In genomic region chr14:21227981-21228380, GRCh38 we compare ENCODE assay signal across 26 cellular contexts. TPM values are rescaled to one million over a fixed set of nuclear protein-coding genes. Genes with fewer than 3 reads are reported as not detected.
DNase-seq lines count a peak whose midpoint lies in the region; ATAC-seq, FAIRE-seq and TF ChIP-seq lines count a peak whose summit lies in the region.
"Had no signal": no experiment of that assay in that cellular context is flagged by ENCODE, and none has a peak within 500 bp of the region (broad histone marks: within the 10 kb centered on the region; RNA-seq: fewer than 3 reads in every experiment).

No MANE protein-coding gene starts in this region.

- no peak overlapping the region for H3K23ac ChIP-seq in mesenchymal stem cell (ENCODE audit: low read length in 2 of 2)

- H2BK15ac ChIP-seq in mesenchymal stem cell (ENCODE audit: low read depth, poor library complexity, severe bottlenecking), result no peak overlapping the region

- H3K36me3 ChIP-seq in CD8-positive, alpha-beta memory T cell (ENCODE audit: insufficient read depth, low read length), result peaks cover 70% of the 10 kb centered on the region
- H3K36me3 ChIP-seq in astrocyte (ENCODE audit: insufficient read depth, low read length) (peaks cover 77% of the 10 kb centered on the region), mesenchymal stem cell (ENCODE audit: control insufficient read depth in 1 of 2, insufficient read depth in 2 of 2, low read depth in 1 of 2, low read length in 2 of 2) (peaks cover 33 to 98% of the 10 kb centered on the region in 2 experiments), mammary epithelial cell (ENCODE audit: insufficient read depth, low read length) (peaks cover 40% of the 10 kb centered on the region)

- H4K8ac ChIP-seq in mesenchymal stem cell (ENCODE audit: low read length), result no peak overlapping the region

- POLR2A ChIA-PET in activated CD8-positive, alpha-beta T cell treated with anti-CD3 and anti-CD28 coated beads for 36 hours (lab: Charles Lee), result interaction anchor here (0.8 to 1.3 kb wide), 3 partner anchors 16 to 27 kb away, joined by 3 to 6 read pairs (median 3); no protein-coding TSS in a partner anchor
- POLR2A ChIA-PET in activated CD8-positive, alpha-beta T cell treated with anti-CD3 and anti-CD28 coated beads, Interleukin-2, amount 10 ng/mL, durations not matched to agents 7 days and 5 days (lab: Charles Lee), result no interaction called here
- POLR2A ChIA-PET in CD8-positive, alpha-beta memory T cell (lab: Charles Lee), result interaction anchor here (0.6 to 1.4 kb wide), 2 partner anchors 10 to 28 kb away, joined by 3 to 4 read pairs; no protein-coding TSS in a partner anchor

- no peaks in the 10 kb centered on the region for H3K27me3 ChIP-seq in CD8-positive, alpha-beta memory T cell (ENCODE audit: insufficient read depth, low read length, poor library complexity, severe bottlenecking)
- no peaks in the 10 kb centered on the region for H3K27me3 ChIP-seq in astrocyte (ENCODE audit: insufficient read depth, low read length)
- H3K27me3 ChIP-seq in mesenchymal stem cell (ENCODE audit: control insufficient read depth in 1 of 2, insufficient read depth in 1 of 2, low read length in 2 of 2), result no peaks in the 10 kb centered on the region
- H3K27me3 ChIP-seq in mammary epithelial cell (ENCODE audit: insufficient read depth, low read length), result no peaks in the 10 kb centered on the region
- H3K27me3 ChIP-seq: SJCRH30, suprapubic skin had no signal

- H3K4me3 Mint-ChIP-seq in activated CD8-positive, alpha-beta T cell treated with anti-CD3 and anti-CD28 coated beads for 36 hours, result no peak overlapping the region
- no peak overlapping the region for H3K4me3 Mint-ChIP-seq in activated CD8-positive, alpha-beta T cell treated with anti-CD3 and anti-CD28 coated beads, Interleukin-2, amount 10 ng/mL, durations not matched to agents 7 days and 5 days
- peak overlapping the region in 1 of 7 donors; percentile 8 for H3K4me3 Mint-ChIP-seq in CD8-positive, alpha-beta memory T cell
- H3K4me3 Mint-ChIP-seq in astrocyte (ENCODE audit: unreplicated experiment), result no peak overlapping the region

- dilution Hi-C loops in mammary epithelial cell (cut with HindIII; ENCODE audit: low sequenced_read_pairs), result no loop called here

- H2BK120ac ChIP-seq in mesenchymal stem cell (ENCODE audit: low read depth, low read length), result no peak overlapping the region

- no peak overlapping the region for H2BK5ac ChIP-seq in mesenchymal stem cell (ENCODE audit: low read depth, low read length, poor library complexity, severe bottlenecking)

- H3K79me2 ChIP-seq in astrocyte (ENCODE audit: insufficient read depth, low read length), result peaks cover 99% of the 10 kb centered on the region
- H3K79me2 ChIP-seq in mammary epithelial cell (ENCODE audit: insufficient read depth, low read length), result peaks cover 99% of the 10 kb centered on the region

- H3K9me3 ChIP-seq in CD8-positive, alpha-beta memory T cell (ENCODE audit: low read length), result no peaks in the 10 kb centered on the region
- H3K9me3 ChIP-seq in astrocyte (ENCODE audit: insufficient read depth, low read depth, low read length), result no peaks in the 10 kb centered on the region
- H3K9me3 ChIP-seq in mesenchymal stem cell (ENCODE audit: control insufficient read depth, low read length), result no peaks in the 10 kb centered on the region
- H3K9me3 ChIP-seq in mammary epithelial cell (replicated peaks; ENCODE audit: insufficient read depth, low read length), result no peaks in the 10 kb centered on the region
- H3K9me3 ChIP-seq: SJCRH30, suprapubic skin had no signal

- no peak for TF ChIP-seq CTCF in activated CD8-positive, alpha-beta T cell treated with anti-CD3 and anti-CD28 coated beads for 36 hours (IDR thresholded peaks at IDR 0.05)
- no peak for TF ChIP-seq CTCF in astrocyte (IDR thresholded peaks at IDR 0.05; ENCODE audit: insufficient read depth, low read depth, low read length)
- TF ChIP-seq CTCF in mammary epithelial cell (conservative IDR thresholded peaks at IDR 0.05 in 1 of 2, IDR thresholded peaks at IDR 0.05 in 1 of 2; ENCODE audit: extremely low read depth in 1 of 2, insufficient read depth in 1 of 2, low read depth in 1 of 2, low read length in 2 of 2), result no peak

- H3K4me1 ChIP-seq in CD8-positive, alpha-beta memory T cell (ENCODE audit: insufficient read depth, low read length), result peaks cover 70% of the 10 kb centered on the region
- no peaks in the 10 kb centered on the region for H3K4me1 ChIP-seq in astrocyte (ENCODE audit: insufficient read depth, low read length)
- peaks cover 18% of the 10 kb centered on the region for H3K4me1 ChIP-seq in mesenchymal stem cell (ENCODE audit: control insufficient read depth, insufficient read depth, low read depth, low read length)
- no peaks in the 10 kb centered on the region for H3K4me1 ChIP-seq in mammary epithelial cell (ENCODE audit: insufficient read depth, low read length)
- H3K4me1 ChIP-seq: SJCRH30 had no signal

- ATAC-seq in activated CD8-positive, alpha-beta T cell treated with anti-CD3 and anti-CD28 coated beads for 36 hours, result no peak
- no peak for ATAC-seq in activated CD8-positive, alpha-beta T cell treated with anti-CD3 and anti-CD28 coated beads, Interleukin-2, amount 10 ng/mL, durations not matched to agents 7 days and 5 days

- H3K9ac ChIP-seq in astrocyte (ENCODE audit: low read length), result no peak overlapping the region
- no peak overlapping the region for H3K9ac ChIP-seq in mesenchymal stem cell (ENCODE audit: low read length)
- no peak overlapping the region for H3K9ac ChIP-seq in mammary epithelial cell (ENCODE audit: insufficient read depth, low read length)

- no peak overlapping the region for H2BK12ac ChIP-seq in mesenchymal stem cell (ENCODE audit: low read length in 2 of 2)

- H3K79me1 ChIP-seq in mesenchymal stem cell (replicated peaks; ENCODE audit: low read length, poor library complexity, severe bottlenecking), result no peaks in the 10 kb centered on the region

- H3K4ac ChIP-seq in mesenchymal stem cell (ENCODE audit: low read depth in 1 of 2, low read length in 2 of 2), result no peak overlapping the region

- no TSS peak for BruUV-seq in mammary epithelial cell (replicated peaks; lab: Mats Ljungman, UMichigan)

- peak overlapping the region; percentile 46 for H3K27ac Mint-ChIP-seq in activated CD8-positive, alpha-beta T cell treated with anti-CD3 and anti-CD28 coated beads for 36 hours
- no peak overlapping the region for H3K27ac Mint-ChIP-seq in activated CD8-positive, alpha-beta T cell treated with anti-CD3 and anti-CD28 coated beads, Interleukin-2, amount 10 ng/mL, durations not matched to agents 7 days and 5 days
- peak overlapping the region in 7 of 8 donors; percentile 9 to 81 (median 47) for H3K27ac Mint-ChIP-seq in CD8-positive, alpha-beta memory T cell
- H3K27ac Mint-ChIP-seq in astrocyte (ENCODE audit: unreplicated experiment), result peak overlapping the region; percentile 13

- H3K4me3 ChIP-seq in CD8-positive, alpha-beta memory T cell (ENCODE audit: low read length), result no peak overlapping the region
- H3K4me3 ChIP-seq in astrocyte (ENCODE audit: insufficient read depth, low read depth, low read length) (no peak overlapping the region), mesenchymal stem cell (ENCODE audit: insufficient read depth in 1 of 2, low read depth in 1 of 2, low read length in 2 of 2) (no peak overlapping the region), mammary epithelial cell (replicated peaks in 1 of 3; ENCODE audit: insufficient read depth in 1 of 3, low read depth in 2 of 3, low read length in 3 of 3) (no peak overlapping the region)
- H3K4me3 ChIP-seq: SJCRH30, smooth muscle cell, suprapubic skin had no signal

- no peak for FAIRE-seq in astrocyte (lab: Jason Lieb, UNC)
- FAIRE-seq: endometrium, H54, kidney had no signal

- H3K14ac ChIP-seq in mesenchymal stem cell (ENCODE audit: low read length in 2 of 2), result no peak overlapping the region

- CTCF ChIA-PET in activated CD8-positive, alpha-beta T cell treated with anti-CD3 and anti-CD28 coated beads for 36 hours (lab: Charles Lee), result interaction anchor here (1.2 kb wide), 1 partner anchor 11 kb away, joined by 3 read pairs; no protein-coding TSS in a partner anchor
- CTCF ChIA-PET in activated CD8-positive, alpha-beta T cell treated with anti-CD3 and anti-CD28 coated beads, Interleukin-2, amount 10 ng/mL, durations not matched to agents 7 days and 5 days (lab: Charles Lee), result no interaction called here
- CTCF ChIA-PET in CD8-positive, alpha-beta memory T cell (lab: Charles Lee), result interaction anchor here (1.3 kb wide), 1 partner anchor 11 kb away, joined by 4 read pairs; no protein-coding TSS in a partner anchor
- CTCF ChIA-PET in mammary epithelial cell (lab: Charles Lee; ENCODE audit: low non-redundant PET), result no interaction called here

- intact Hi-C loops in activated CD8-positive, alpha-beta T cell treated with anti-CD3 and anti-CD28 coated beads for 36 hours (cut with micrococcal nuclease), result no loop called here
- intact Hi-C loops in mammary epithelial cell (cut with micrococcal nuclease), result no loop called here

- in situ Hi-C loops in mammary epithelial cell (cut with MboI; ENCODE audit: low sequenced_read_pairs in 2 of 2), result no loop called here

- no CpG with 5 or more reads among the region's 1 CpG for WGBS in mesenchymal stem cell
- WGBS in mammary epithelial cell (ENCODE audit: low coverage, missing lambda C conversion rate), result 100% methylated on average over 1 of the region's 1 CpG

- no peak overlapping the region for H3K18ac ChIP-seq in mesenchymal stem cell (ENCODE audit: low read depth in 1 of 2, low read length in 2 of 2)

- H2AK5ac ChIP-seq in mesenchymal stem cell (ENCODE audit: low read length, severe bottlenecking), result no peak overlapping the region

- peaks cover 99% of the 10 kb centered on the region for H4K20me1 ChIP-seq in astrocyte (ENCODE audit: insufficient read depth, low read length)
- peaks cover 15% of the 10 kb centered on the region for H4K20me1 ChIP-seq in mammary epithelial cell (ENCODE audit: insufficient read depth, low read length)

- no peaks in the 10 kb centered on the region for H3K27me3 Mint-ChIP-seq in activated CD8-positive, alpha-beta T cell treated with anti-CD3 and anti-CD28 coated beads for 36 hours
- no peaks in the 10 kb centered on the region for H3K27me3 Mint-ChIP-seq in activated CD8-positive, alpha-beta T cell treated with anti-CD3 and anti-CD28 coated beads, Interleukin-2, amount 10 ng/mL, durations not matched to agents 7 days and 5 days (ENCODE audit: low read depth)
- H3K27me3 Mint-ChIP-seq in CD8-positive, alpha-beta memory T cell, result no peaks in the 10 kb centered on the region
- H3K27me3 Mint-ChIP-seq in astrocyte (ENCODE audit: low read depth, unreplicated experiment), result no peaks in the 10 kb centered on the region

- H3K9me3 Mint-ChIP-seq in activated CD8-positive, alpha-beta T cell treated with anti-CD3 and anti-CD28 coated beads for 36 hours, result no peaks in the 10 kb centered on the region
- H3K9me3 Mint-ChIP-seq in activated CD8-positive, alpha-beta T cell treated with anti-CD3 and anti-CD28 coated beads, Interleukin-2, amount 10 ng/mL, durations not matched to agents 7 days and 5 days (ENCODE audit: insufficient read depth), result no peaks in the 10 kb centered on the region
- H3K9me3 Mint-ChIP-seq in CD8-positive, alpha-beta memory T cell, result no peaks in the 10 kb centered on the region
- no peaks in the 10 kb centered on the region for H3K9me3 Mint-ChIP-seq in astrocyte (ENCODE audit: unreplicated experiment)

- H3K36me3 Mint-ChIP-seq in activated CD8-positive, alpha-beta T cell treated with anti-CD3 and anti-CD28 coated beads for 36 hours (ENCODE audit: low read depth), result peaks cover 79% of the 10 kb centered on the region
- H3K36me3 Mint-ChIP-seq in activated CD8-positive, alpha-beta T cell treated with anti-CD3 and anti-CD28 coated beads, Interleukin-2, amount 10 ng/mL, durations not matched to agents 7 days and 5 days (ENCODE audit: low read depth), result peaks cover 77% of the 10 kb centered on the region
- peaks cover 17 to 89% (median 25%) of the 10 kb centered on the region in 3 donors for H3K36me3 Mint-ChIP-seq in CD8-positive, alpha-beta memory T cell
- H3K36me3 Mint-ChIP-seq in astrocyte (ENCODE audit: low read depth, unreplicated experiment), result peaks cover 20% of the 10 kb centered on the region

- no peak overlapping the region for H3K27ac ChIP-seq in CD8-positive, alpha-beta memory T cell (ENCODE audit: low read depth, low read length)
- H3K27ac ChIP-seq in astrocyte (ENCODE audit: low read depth, low read length), result no peak overlapping the region
- H3K27ac ChIP-seq in mesenchymal stem cell (ENCODE audit: low read length, poor library complexity, severe bottlenecking), result peak overlapping the region; percentile 77
- H3K27ac ChIP-seq in mammary epithelial cell (ENCODE audit: insufficient read depth, low read depth, low read length), result no peak overlapping the region
- H3K27ac ChIP-seq: SJCRH30, suprapubic skin had no signal

- DNase-seq in activated CD8-positive, alpha-beta T cell treated with anti-CD3 and anti-CD28 coated beads for 36 hours, result no peak
- DNase-seq in activated CD8-positive, alpha-beta T cell treated with anti-CD3 and anti-CD28 coated beads, Interleukin-2, amount 10 ng/mL, durations not matched to agents 7 days and 5 days, result no peak
- no peak for DNase-seq in CD8-positive, alpha-beta memory T cell
- DNase-seq in astrocyte (ENCODE audit: low read depth) (no peak), mesenchymal stem cell (no peak), NCI-H2107 (lab: John Stamatoyannopoulos, UW) (no peak), NCI-H1436 (lab: John Stamatoyannopoulos, UW) (no peak), mammary epithelial cell (no peak)
- DNase-seq: 8988T; activated CD4-positive, alpha-beta T cell treated with anti-CD3 and anti-CD28 coated beads for 4 hours; activated CD8-positive, alpha-beta memory T cell treated with anti-CD3 and anti-CD28 coated beads, Interleukin-2, amount 50 U/mL, for 4 hours; activated gamma-delta T cell treated with Interleukin-2 at 50 U/mL for 16 hours; cortex of kidney; Kasumi-1; kidney; NCI-H1694 treated with DMSO at 0.1 percent for 48 hours; occipital lobe; retina; SJCRH30; stimulated activated CD4-positive, alpha-beta T cell treated with anti-CD3 and anti-CD28 coated beads, Interleukin-2, amount 100 ng/mL, for 24 hours; T-helper 1 cell had no signal

- H2AFZ ChIP-seq in astrocyte (ENCODE audit: low read depth, low read length), result no peak overlapping the region
- H2AFZ ChIP-seq in mesenchymal stem cell (ENCODE audit: low read depth, low read length), result no peak overlapping the region
- H2AFZ ChIP-seq in mammary epithelial cell (ENCODE audit: low read depth, low read length), result no peak overlapping the region

- H3K4me2 ChIP-seq in astrocyte (ENCODE audit: low read length) (no peak overlapping the region), mesenchymal stem cell (ENCODE audit: low read length, poor library complexity, severe bottlenecking) (no peak overlapping the region), mammary epithelial cell (ENCODE audit: insufficient read depth, low read depth, low read length) (no peak overlapping the region)
- H3K4me2 ChIP-seq: smooth muscle cell had no signal

- H4K91ac ChIP-seq in mesenchymal stem cell (ENCODE audit: low read length), result no peak overlapping the region

- peaks cover 73% of the 10 kb centered on the region for H3K4me1 Mint-ChIP-seq in activated CD8-positive, alpha-beta T cell treated with anti-CD3 and anti-CD28 coated beads for 36 hours (ENCODE audit: low read depth)
- peaks cover 60% of the 10 kb centered on the region for H3K4me1 Mint-ChIP-seq in activated CD8-positive, alpha-beta T cell treated with anti-CD3 and anti-CD28 coated beads, Interleukin-2, amount 10 ng/mL, durations not matched to agents 7 days and 5 days (ENCODE audit: low read depth)
- H3K4me1 Mint-ChIP-seq in CD8-positive, alpha-beta memory T cell, result peaks cover 65 to 84% (median 78%) of the 10 kb centered on the region in 3 donors
- H3K4me1 Mint-ChIP-seq in astrocyte (ENCODE audit: low read depth, unreplicated experiment), result peaks cover 36% of the 10 kb centered on the region

RNA-seq across cellular contexts. Expression of gene HNRNPC, which starts 41.3 kb away (rescaled TPM):
- 1,000 to 10,000 TPM; 1,078 to 1,115 TPM for total RNA-seq in activated CD8-positive, alpha-beta T cell treated with anti-CD3 and anti-CD28 coated beads for 36 hours
- 100 to 1,000 TPM; 768 to 782 TPM for total RNA-seq in activated CD8-positive, alpha-beta T cell treated with anti-CD3 and anti-CD28 coated beads, Interleukin-2, amount 10 ng/mL, durations not matched to agents 7 days and 5 days
- total RNA-seq in CD8-positive, alpha-beta memory T cell, result 1,000 to 10,000 TPM; 1,158 to 1,180 TPM
- polyA plus RNA-seq in CD8-positive, alpha-beta memory T cell, result 700 TPM
- 525 and 536 TPM in 2 replicates for total RNA-seq in astrocyte
- 493 TPM for polyA plus RNA-seq in mesenchymal stem cell (2013, experiment 1 of 2)
- 510 TPM for polyA plus RNA-seq in mesenchymal stem cell (2013, experiment 2 of 2)
- 100 to 1,000 TPM; 471 to 576 TPM for total RNA-seq in mammary epithelial cell
- polyA plus RNA-seq in mammary epithelial cell, result 484 TPM
- polyA minus RNA-seq in mammary epithelial cell, result 552 TPM

RNA-seq across cellular contexts. Expression of gene RPGRIP1, which starts 51.9 kb away (rescaled TPM):
- total RNA-seq in activated CD8-positive, alpha-beta T cell treated with anti-CD3 and anti-CD28 coated beads for 36 hours, result not detected
- total RNA-seq in activated CD8-positive, alpha-beta T cell treated with anti-CD3 and anti-CD28 coated beads, Interleukin-2, amount 10 ng/mL, durations not matched to agents 7 days and 5 days, result not detected
- total RNA-seq in CD8-positive, alpha-beta memory T cell, result not detected
- not detected for polyA plus RNA-seq in CD8-positive, alpha-beta memory T cell
- total RNA-seq in astrocyte (not detected in 2 replicates), mammary epithelial cell (under 1 TPM in 1 of 2 donors, not detected in 1; under 0.01 TPM)
- polyA plus RNA-seq in mesenchymal stem cell (2013, experiment 1 of 2), result 0.18 TPM
- polyA plus RNA-seq in mesenchymal stem cell (2013, experiment 2 of 2), result 0.10 TPM
- polyA plus RNA-seq in mammary epithelial cell, result not detected
- not detected for polyA minus RNA-seq in mammary epithelial cell
- total RNA-seq: glomerular endothelial cell, SJCRH30, smooth muscle cell, suprapubic skin had no signal
- polyA plus RNA-seq: smooth muscle cell had no signal

Comparison
In these comparisons a context has a peak if more than half of its experiments do, and no peak if none do; other contexts are left out.
1. CTCF ChIA-PET loops: an anchor here in activated CD8-positive, alpha-beta T cell treated with anti-CD3 and anti-CD28 coated beads for 36 hours (1.2 kb wide) and CD8-positive, alpha-beta memory T cell (1.3 kb wide); none called in activated CD8-positive, alpha-beta T cell treated with anti-CD3 and anti-CD28 coated beads, Interleukin-2, amount 10 ng/mL, durations not matched to agents 7 days and 5 days and mammary epithelial cell.